ENCODE assay signal across 1 cellular context in genomic region chr5:178467261-178468195, GRCh38.
TF ChIP-seq lines count a peak whose summit lies in the region.

No MANE protein-coding gene starts in this region.

TF ChIP-seq in GM23338, 12 proteins besides CTCF, POLR2A, EP300 and RAD21 (continued from another document):
- TF ChIP-seq ZNF462 (CRISPR knock-in tag; IDR thresholded peaks at IDR 0.05) (no peak), REST (IDR thresholded peaks at IDR 0.05; ENCODE audit: unreplicated experiment) (no peak), POLR2AphosphoS5 (IDR thresholded peaks at IDR 0.05; ENCODE audit: low read depth) (no peak), ZNF331 (CRISPR knock-in tag; IDR thresholded peaks at IDR 0.05; ENCODE audit: low read depth) (no peak), NANOG (IDR thresholded peaks at IDR 0.05; ENCODE audit: borderline replicate concordance) (no peak), STAT1 (IDR thresholded peaks at IDR 0.05; ENCODE audit: unreplicated experiment) (no peak)
